7 cellular contexts compared by ENCODE assay signal in genomic region chr10:50503156-50503555, GRCh38.
A peak's percentile ranks its signal among the peaks of the same experiment; 100 is the strongest.
DNase-seq lines count a peak whose midpoint lies in the region; ATAC-seq, FAIRE-seq and TF ChIP-seq lines count a peak whose summit lies in the region.
"Not testable (repeated sequence)": the region's sequence is repeated elsewhere in the genome, so short reads cannot be mapped to it uniquely, and the experiment has no call there.

No MANE protein-coding gene starts in this region.

- H4K91ac ChIP-seq in H9 (ENCODE audit: insufficient read length, low read depth, low read length) = not testable (repeated sequence)

- H2BK120ac ChIP-seq in H9 (ENCODE audit: low read depth, low read length, poor library complexity, severe bottlenecking) = not testable (repeated sequence)

- not testable (repeated sequence) for H3K27me3 Mint-ChIP-seq in H9 (ENCODE audit: low read depth); T-helper 17 cell; effector memory CD8-positive, alpha-beta T cell; glutamatergic neuron (ENCODE audit: unreplicated experiment); natural killer cell treated with Interleukin-12 subunit alpha and Interleukin-12 subunit beta and Interleukin-15 and Interleukin-18, amount 100 ng/mL, for 72 hours; stimulated activated naive CD8-positive, alpha-beta T cell treated with anti-CD3 and anti-CD28 coated beads, Interleukin-15, Interleukin-2, amounts not matched to agents 100 ng/mL and 50 ng/mL, for 24 hours

- no CpG with 5 or more reads among the region's 4 CpGs for WGBS in H9 (ENCODE audit: extremely low coverage, insufficient read length, low lambda C conversion rate)
- 17% methylated on average over 4 of the region's 4 CpGs for WGBS in K562 (ENCODE audit: insufficient coverage, low coverage, missing lambda C conversion rate)

- not testable (repeated sequence) for BruUV-seq in K562 (replicated peaks; lab: Mats Ljungman, UMichigan)

- in situ Hi-C loops in K562 (cut with MboI) = not testable (repeated sequence)

- not testable (repeated sequence) for H3K23me2 ChIP-seq in H9 (ENCODE audit: insufficient read length, low read depth, low read length, poor library complexity, severe bottlenecking)

- peak overlapping the region; percentile 7 to 93 (median 73); a peak in 3 of 7 replicates for H3K27ac Mint-ChIP-seq in H9
- peak overlapping the region; percentile 81 for H3K27ac Mint-ChIP-seq in T-helper 17 cell
- H3K27ac Mint-ChIP-seq in effector memory CD8-positive, alpha-beta T cell = peak overlapping the region; percentile 12 to 69
- peak overlapping the region; percentile 92 for H3K27ac Mint-ChIP-seq in glutamatergic neuron (ENCODE audit: unreplicated experiment)
- peak overlapping the region; percentile 19 to 55 for H3K27ac Mint-ChIP-seq in natural killer cell treated with Interleukin-12 subunit alpha and Interleukin-12 subunit beta and Interleukin-15 and Interleukin-18, amount 100 ng/mL, for 72 hours
- H3K27ac Mint-ChIP-seq in stimulated activated naive CD8-positive, alpha-beta T cell treated with anti-CD3 and anti-CD28 coated beads, Interleukin-15, Interleukin-2, amounts not matched to agents 100 ng/mL and 50 ng/mL, for 24 hours = peak overlapping the region; percentile 26

- H3K36me3 Mint-ChIP-seq in H9 (ENCODE audit: insufficient read depth in 1 of 3, low read depth in 3 of 3); T-helper 17 cell (ENCODE audit: low read depth); effector memory CD8-positive, alpha-beta T cell (ENCODE audit: insufficient read depth); glutamatergic neuron (ENCODE audit: unreplicated experiment); natural killer cell treated with Interleukin-12 subunit alpha and Interleukin-12 subunit beta and Interleukin-15 and Interleukin-18, amount 100 ng/mL, for 72 hours: not testable (repeated sequence)
- peaks cover 25% of the 10 kb centered on the region for H3K36me3 Mint-ChIP-seq in stimulated activated naive CD8-positive, alpha-beta T cell treated with anti-CD3 and anti-CD28 coated beads, Interleukin-15, Interleukin-2, amounts not matched to agents 100 ng/mL and 50 ng/mL, for 24 hours (ENCODE audit: low read depth)

- not testable (repeated sequence) for FAIRE-seq in K562 (lab: Jason Lieb, UNC)

- H3K4ac ChIP-seq in H9 (ENCODE audit: low read depth, low read length) = not testable (repeated sequence)

- not testable (repeated sequence) for ATAC-seq in T-helper 17 cell; effector memory CD8-positive, alpha-beta T cell (replicated peaks); natural killer cell treated with Interleukin-12 subunit alpha and Interleukin-12 subunit beta and Interleukin-15 and Interleukin-18, amount 100 ng/mL, for 72 hours
- ATAC-seq in K562 = peak; percentile 52

- H2AK5ac ChIP-seq in H9 (ENCODE audit: insufficient read length, low read length) = not testable (repeated sequence)

- H2AFZ ChIP-seq in H9 (ENCODE audit: low read length); K562 (ENCODE audit: low read depth, low read length): not testable (repeated sequence)

- H3K9me3 ChIP-seq in H9 (ENCODE audit: control insufficient read depth, low read depth, low read length); T-helper 17 cell (ENCODE audit: control insufficient read depth, low read length, poor library complexity, severe bottlenecking); K562 (replicated peaks; ENCODE audit: control insufficient read depth, insufficient read depth, low read depth, low read length): not testable (repeated sequence)

- H3K9me3 Mint-ChIP-seq in H9; effector memory CD8-positive, alpha-beta T cell; glutamatergic neuron (ENCODE audit: unreplicated experiment); natural killer cell treated with Interleukin-12 subunit alpha and Interleukin-12 subunit beta and Interleukin-15 and Interleukin-18, amount 100 ng/mL, for 72 hours; stimulated activated naive CD8-positive, alpha-beta T cell treated with anti-CD3 and anti-CD28 coated beads, Interleukin-15, Interleukin-2, amounts not matched to agents 100 ng/mL and 50 ng/mL, for 24 hours: not testable (repeated sequence)

- H3K79me2 ChIP-seq in H9 (ENCODE audit: insufficient read depth, low read length) = not testable (repeated sequence)
- H3K79me2 ChIP-seq in K562 (ENCODE audit: control insufficient read depth, insufficient read depth, low read length) = peaks cover 42% of the 10 kb centered on the region

- not testable (repeated sequence) for H3K4me3 ChIP-seq in K562

- H2BK15ac ChIP-seq in H9 (ENCODE audit: low read depth, low read length) = not testable (repeated sequence)

- not testable (repeated sequence) for TF ChIP-seq CTCF in H9 (conservative IDR thresholded peaks at IDR 0.05); K562 (IDR thresholded peaks at IDR 0.05 in 2 of 3, conservative IDR thresholded peaks at IDR 0.05 in 1 of 3; ENCODE audit: insufficient read depth in 2 of 3, low read depth in 1 of 3, low read length in 3 of 3); glutamatergic neuron (IDR thresholded peaks at IDR 0.05; ENCODE audit: partially characterized antibody, unreplicated experiment)

- not testable (repeated sequence) for H2BK5ac ChIP-seq in H9 (ENCODE audit: insufficient read length, low read length)

- TF ChIP-seq EP300 in K562 (IDR thresholded peaks at IDR 0.05; ENCODE audit: low read length) = not testable (repeated sequence)

- not testable (repeated sequence) for H3K27me3 ChIP-seq in H9 (ENCODE audit: insufficient read depth, low read length); K562 (ENCODE audit: control insufficient read depth in 2 of 2, insufficient read depth in 2 of 2, low read length in 2 of 2)

- H3K4me2 ChIP-seq in H9 (ENCODE audit: insufficient read depth, insufficient read length, low read length) = not testable (repeated sequence)
- H3K4me2 ChIP-seq in K562 (ENCODE audit: insufficient read depth, low read length) = peak overlapping the region; percentile 9; the same call in 1 of the 2 replicates

- not testable (repeated sequence) for H3K79me1 ChIP-seq in H9 (ENCODE audit: insufficient read depth, low read depth, low read length, poor library complexity, severe bottlenecking)

- CTCF ChIA-PET in K562 (lab: Yijun Ruan, JAX; ENCODE audit: low intra/inter-chr PET ratio) = not testable (repeated sequence)

- H3K4me1 ChIP-seq in H9 (ENCODE audit: insufficient read depth, low read length) = peaks cover 11% of the 10 kb centered on the region; the same call in 1 of the 2 replicates
- H3K4me1 ChIP-seq in K562 (replicated peaks in 1 of 2; ENCODE audit: control insufficient read depth in 2 of 2, insufficient read depth in 2 of 2, low read length in 2 of 2) = peaks cover 8 to 26% of the 10 kb centered on the region in 2 experiments; a peak in 4 of 5 replicates

- H3K9me1 ChIP-seq in K562 (ENCODE audit: control insufficient read depth, insufficient read depth, low read length) = not testable (repeated sequence)

- H3K27ac ChIP-seq in H9 (ENCODE audit: insufficient read length, low read depth, low read length); K562 (ENCODE audit: extremely low read depth, low read depth, low read length): not testable (repeated sequence)

- not testable (repeated sequence) for H4K5ac ChIP-seq in H9 (ENCODE audit: insufficient read length, low read depth, low read length)

- H3K23ac ChIP-seq in H9 (ENCODE audit: insufficient read length, low read depth, low read length) = not testable (repeated sequence)

- H3K4me3 Mint-ChIP-seq in H9; glutamatergic neuron (ENCODE audit: unreplicated experiment); natural killer cell treated with Interleukin-12 subunit alpha and Interleukin-12 subunit beta and Interleukin-15 and Interleukin-18, amount 100 ng/mL, for 72 hours; stimulated activated naive CD8-positive, alpha-beta T cell treated with anti-CD3 and anti-CD28 coated beads, Interleukin-15, Interleukin-2, amounts not matched to agents 100 ng/mL and 50 ng/mL, for 24 hours: not testable (repeated sequence)
- H3K4me3 Mint-ChIP-seq in T-helper 17 cell = peak overlapping the region; percentile 59
- peak overlapping the region; percentile 23 to 26 for H3K4me3 Mint-ChIP-seq in effector memory CD8-positive, alpha-beta T cell

- not testable (repeated sequence) for H3K18ac ChIP-seq in H9 (ENCODE audit: insufficient read length, low read depth, low read length)

- H3K14ac ChIP-seq in H9 (ENCODE audit: insufficient read depth, low read length) = not testable (repeated sequence)

- POLR2A ChIA-PET in K562 (lab: Yijun Ruan, JAX) = interaction anchor here (1.0 to 2.2 kb wide), 2 partner anchors 9 to 15 kb away, joined by 4 to 5 read pairs; no protein-coding TSS in a partner anchor

- H2BK20ac ChIP-seq in H9 (ENCODE audit: low read depth, low read length, poor library complexity, severe bottlenecking) = not testable (repeated sequence)

- not testable (repeated sequence) for H2BK12ac ChIP-seq in H9 (ENCODE audit: insufficient read length, low read depth, low read length)

- H3K4me1 Mint-ChIP-seq in H9 = peaks cover 36 to 39% of the 10 kb centered on the region in 2 experiments
- H3K4me1 Mint-ChIP-seq in T-helper 17 cell = peaks cover 32% of the 10 kb centered on the region
- H3K4me1 Mint-ChIP-seq in effector memory CD8-positive, alpha-beta T cell (ENCODE audit: low read depth in 2 of 2) = peaks cover 21 to 42% of the 10 kb centered on the region in 2 donors
- H3K4me1 Mint-ChIP-seq in glutamatergic neuron (ENCODE audit: low read depth, unreplicated experiment) = peaks cover 17% of the 10 kb centered on the region
- H3K4me1 Mint-ChIP-seq in natural killer cell treated with Interleukin-12 subunit alpha and Interleukin-12 subunit beta and Interleukin-15 and Interleukin-18, amount 100 ng/mL, for 72 hours (ENCODE audit: low read depth in 2 of 2) = peaks cover 29 to 45% of the 10 kb centered on the region in 2 donors
- peaks cover 70% of the 10 kb centered on the region for H3K4me1 Mint-ChIP-seq in stimulated activated naive CD8-positive, alpha-beta T cell treated with anti-CD3 and anti-CD28 coated beads, Interleukin-15, Interleukin-2, amounts not matched to agents 100 ng/mL and 50 ng/mL, for 24 hours (ENCODE audit: low read depth)

- not testable (repeated sequence) for H3K56ac ChIP-seq in H9 (ENCODE audit: insufficient read length, low read depth, low read length)

- H4K8ac ChIP-seq in H9 (replicated peaks; ENCODE audit: insufficient read length, low read depth, low read length) = not testable (repeated sequence)

- H4K20me1 ChIP-seq in H9 (ENCODE audit: control insufficient read depth, insufficient read depth, insufficient read length) = not testable (repeated sequence)
- H4K20me1 ChIP-seq in K562 (replicated peaks; ENCODE audit: control insufficient read depth, insufficient read depth, low read length) = peaks cover 15% of the 10 kb centered on the region; the same call in 1 of the 2 replicates

- not testable (repeated sequence) for DNase-seq in H9; T-helper 17 cell; effector memory CD8-positive, alpha-beta T cell; glutamatergic neuron; natural killer cell treated with Interleukin-12 subunit alpha and Interleukin-12 subunit beta and Interleukin-15 and Interleukin-18, amount 100 ng/mL, for 72 hours (ENCODE audit: low spot score)
- DNase-seq in K562 (ENCODE audit: extremely low read depth in 1 of 4, low spot score in 3 of 4) = peak in 1 of 4 experiments; percentile 24

- H3K9ac ChIP-seq in H9 (ENCODE audit: extremely low read depth, insufficient read length, low read length); K562 (ENCODE audit: insufficient read depth in 1 of 2, low read depth in 2 of 2, low read length in 2 of 2): not testable (repeated sequence)

- not testable (repeated sequence) for TF ChIP-seq RAD21 in K562 (CRISPR knock-in tag; conservative IDR thresholded peaks at IDR 0.05 in 1 of 2, IDR thresholded peaks at IDR 0.05 in 1 of 2)

- not testable (repeated sequence) for TF ChIP-seq POLR2A in K562 (conservative IDR thresholded peaks at IDR 0.05)

- not testable (repeated sequence) for H3T11ph ChIP-seq in H9 (ENCODE audit: low read length)

- H3K36me3 ChIP-seq in K562 (ENCODE audit: control insufficient read depth, insufficient read depth, low read length) = not testable (repeated sequence)

- intact Hi-C loops in K562 (cut with micrococcal nuclease) = loop anchor here (5.0 kb wide), 1 partner anchor 86 kb away; no protein-coding TSS in a partner anchor

Comparison
In these comparisons a context has a peak if more than half of its experiments do, and no peak if none do; other contexts are left out.
1. H3K27ac Mint-ChIP-seq: peak in every context shown above with its lines; median percentile 92 in glutamatergic neuron; 81 in T-helper 17 cell; 73 in H9; 40 in effector memory CD8-positive, alpha-beta T cell; 37 in natural killer cell treated with Interleukin-12 subunit alpha and Interleukin-12 subunit beta and Interleukin-15 and Interleukin-18, amount 100 ng/mL, for 72 hours; 26 in stimulated activated naive CD8-positive, alpha-beta T cell treated with anti-CD3 and anti-CD28 coated beads, Interleukin-15, Interleukin-2, amounts not matched to agents 100 ng/mL and 50 ng/mL, for 24 hours.